ENCODE assay signal across 20 cellular contexts in the genomic region with DNA sequence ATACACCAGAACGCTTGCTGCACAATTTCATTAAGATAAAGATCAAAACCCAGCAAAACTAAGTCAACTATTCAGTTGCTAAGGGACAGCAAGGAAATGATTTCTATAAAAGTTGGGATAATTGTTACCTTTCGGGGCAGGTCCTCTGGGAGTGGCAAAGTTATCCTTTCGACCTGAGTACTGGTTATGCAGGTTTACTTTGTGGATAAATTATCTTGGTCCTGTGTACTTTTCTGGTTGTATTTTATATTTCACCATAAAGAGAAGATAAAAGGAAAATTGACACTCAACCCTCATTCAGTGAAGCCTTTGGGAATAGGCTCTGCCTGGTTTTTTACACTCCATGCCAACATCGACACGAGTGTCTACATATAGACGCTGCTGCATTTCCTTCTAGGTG.
A peak's percentile ranks its signal among the peaks of the same experiment; 100 is the strongest.
DNase-seq lines count a peak whose midpoint lies in the region; ATAC-seq, FAIRE-seq and TF ChIP-seq lines count a peak whose summit lies in the region.
"Had no signal": no experiment of that assay in that cellular context is flagged by ENCODE, and none has a peak within 500 bp of the region (broad histone marks: within the 10 kb centered on the region; RNA-seq: fewer than 3 reads in every experiment).

No MANE protein-coding gene starts in this region.

- peaks cover 17% of the 10 kb centered on the region for H3K4me1 ChIP-seq in PC-3 (ENCODE audit: insufficient read depth, low read length)
- no peaks in the 10 kb centered on the region for H3K4me1 ChIP-seq in hepatocyte (ENCODE audit: insufficient read depth)
- no peaks in the 10 kb centered on the region for H3K4me1 ChIP-seq in small intestine (ENCODE audit: control insufficient read depth in 2 of 2, insufficient read depth in 1 of 2, low read depth in 1 of 2, low read length in 1 of 2)

- FAIRE-seq in small intestine (lab: Jason Lieb, UNC) = no peak
- FAIRE-seq: GM19239 had no signal

- no peaks in the 10 kb centered on the region for H3K79me2 ChIP-seq in PC-3 (ENCODE audit: low read length)
- H3K79me2 ChIP-seq in hepatocyte = no peaks in the 10 kb centered on the region

- H2AFZ ChIP-seq in PC-3 (ENCODE audit: low read length) (no peak overlapping the region), hepatocyte (no peak overlapping the region)

- H3F3A ChIP-seq in PC-3 (ENCODE audit: low read length, unreplicated experiment) = no peaks in the 10 kb centered on the region

- no peaks in the 10 kb centered on the region for H4K20me1 ChIP-seq in PC-3 (ENCODE audit: low read length)
- no peaks in the 10 kb centered on the region for H4K20me1 ChIP-seq in hepatocyte (ENCODE audit: insufficient read depth, poor library complexity, severe bottlenecking)

- no peak overlapping the region for H3K9ac ChIP-seq in PC-3 (ENCODE audit: low read length)

- H3K36me3 ChIP-seq in PC-3 (ENCODE audit: low read depth, low read length) (no peaks in the 10 kb centered on the region), hepatocyte (replicated peaks; ENCODE audit: insufficient read depth, low read depth) (no peaks in the 10 kb centered on the region), small intestine (ENCODE audit: control insufficient read depth in 2 of 2, insufficient read depth in 2 of 2, low read length in 2 of 2) (no peaks in the 10 kb centered on the region)

- peak; percentile 45 for DNase-seq in DMS153 treated with DMSO at 0.1 percent for 48 hours (lab: John Stamatoyannopoulos, UW; ENCODE audit: unreplicated experiment)
- peak; percentile 24 for DNase-seq in PC-3
- no peak for DNase-seq in hepatocyte (ENCODE audit: low spot score)
- peak; percentile 65 for DNase-seq in small intestine
- no peak for DNase-seq in effector CD8-positive, alpha-beta T cell (lab: John Stamatoyannopoulos, UW)
- no peak for DNase-seq in T-helper 2 cell
- DNase-seq: AML-193; C1 segment of cervical spinal cord; CD8-positive, alpha-beta T cell; H7; MM.1S; NCI-H1048; NCI-H1436; NCI-H187 treated with DMSO at 0.1 percent for 48 hours; NCI-H226; NCI-H524; OCI-M1; Right ventricle myocardium superior had no signal

- no peaks in the 10 kb centered on the region for H3K27me3 ChIP-seq in PC-3 (ENCODE audit: low read length)
- no peaks in the 10 kb centered on the region for H3K27me3 ChIP-seq in hepatocyte
- peaks cover 0 to 3% of the 10 kb centered on the region in 2 donors for H3K27me3 ChIP-seq in small intestine (ENCODE audit: control insufficient read depth in 2 of 2, insufficient read depth in 2 of 2, low read length in 2 of 2)

- WGBS in hepatocyte (ENCODE audit: low lambda C conversion rate, missing lambda C conversion rate) = 55% methylated on average over 6 of the region's 6 CpGs
- 9 to 63% (median 36%) methylated on average over 6 of the region's 6 CpGs for WGBS in small intestine, 3 donors

- ATAC-seq in PC-3 = peak; percentile 24; the same call in 1 of the 2 replicates
- no peak for ATAC-seq in GM21717 (IDR thresholded peaks at IDR 0.05; ENCODE audit: unreplicated experiment)
- ATAC-seq: CD8-positive, alpha-beta T cell had no signal

- no peaks in the 10 kb centered on the region for H3K9me2 ChIP-seq in PC-3 (replicated peaks; ENCODE audit: low read length)
- H3K9me2 ChIP-seq in hepatocyte (replicated peaks; ENCODE audit: insufficient read depth) = no peaks in the 10 kb centered on the region

- no TSS peak for BruUV-seq in PC-3 (replicated peaks; lab: Mats Ljungman, UMichigan)

- no peak overlapping the region for H3K4me3 ChIP-seq in PC-3 (ENCODE audit: low read length)
- H3K4me3 ChIP-seq in hepatocyte = no peak overlapping the region
- no peak overlapping the region for H3K4me3 ChIP-seq in small intestine (ENCODE audit: low read depth in 1 of 2, low read length in 2 of 2)

- CTCF ChIA-PET in PC-3 (lab: Charles Lee) = no interaction called here

- no peak for TF ChIP-seq CTCF in PC-3 (conservative IDR thresholded peaks at IDR 0.05; ENCODE audit: low read depth, low read length)
- no peak for TF ChIP-seq CTCF in hepatocyte (IDR thresholded peaks at IDR 0.05; ENCODE audit: poor library complexity)

- H3K27ac ChIP-seq in PC-3 (ENCODE audit: low read length) (no peak overlapping the region), hepatocyte (no peak overlapping the region), small intestine (ENCODE audit: low read depth in 1 of 2, low read length in 1 of 2) (no peak overlapping the region)

- intact Hi-C loops in PC-3 (cut with micrococcal nuclease) = no loop called here

- POLR2A ChIA-PET in PC-3 (lab: Charles Lee; ENCODE audit: unreplicated experiment) = no interaction called here

- H3K9me3 ChIP-seq in PC-3 (ENCODE audit: low read length) (no peaks in the 10 kb centered on the region), hepatocyte (ENCODE audit: low read depth) (no peaks in the 10 kb centered on the region), small intestine (ENCODE audit: control insufficient read depth, low read depth) (no peaks in the 10 kb centered on the region)

- H3K4me2 ChIP-seq in PC-3 (ENCODE audit: low read length) = peak overlapping the region; percentile 23
- H3K4me2 ChIP-seq in hepatocyte = peak overlapping the region; percentile 37

Comparison
In these comparisons a context has a peak if more than half of its experiments do, and no peak if none do; other contexts are left out.
1. DNase-seq: peak in DMS153 treated with DMSO at 0.1 percent for 48 hours (single experiment), PC-3 (single experiment) and small intestine (single experiment); none in hepatocyte (single experiment), effector CD8-positive, alpha-beta T cell (single experiment) and T-helper 2 cell (0 of 5).